ENCODE assay signal across 1 cellular context in the genomic region with DNA sequence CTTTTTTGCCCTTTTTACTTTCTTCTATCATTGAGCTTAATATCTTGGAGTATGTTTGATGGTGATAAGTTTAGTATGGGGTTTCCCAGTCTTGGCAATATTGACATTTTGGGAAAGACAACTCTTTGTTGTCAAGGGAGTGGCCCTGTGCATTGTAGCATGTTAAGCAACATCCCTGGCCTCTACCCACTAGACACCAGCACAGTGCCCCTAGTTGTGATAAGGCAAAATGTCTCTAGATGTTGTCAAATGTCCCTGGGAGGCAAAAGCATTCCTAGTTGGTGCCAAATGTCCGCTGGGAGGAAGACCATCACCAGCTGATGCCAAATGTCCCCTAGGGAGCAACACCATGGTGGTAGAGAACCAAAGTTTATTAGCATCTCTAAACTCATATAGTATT.
TF ChIP-seq lines count a peak whose summit lies in the region.

No MANE protein-coding gene starts in this region.

TF ChIP-seq in endothelial cell of umbilical vein, 7 proteins besides CTCF, POLR2A, EP300 and RAD21:
- TF ChIP-seq EZH2 (IDR thresholded peaks at IDR 0.05; ENCODE audit: borderline replicate concordance, low read depth, low read length, severe bottlenecking) = no peak
- TF ChIP-seq MYC (IDR thresholded peaks at IDR 0.05; ENCODE audit: low read depth, low read length) = no peak
- TF ChIP-seq GATA2 (IDR thresholded peaks at IDR 0.05; ENCODE audit: insufficient read depth, insufficient read length, low read depth, low read length) = no peak
- TF ChIP-seq, protein P1, sequence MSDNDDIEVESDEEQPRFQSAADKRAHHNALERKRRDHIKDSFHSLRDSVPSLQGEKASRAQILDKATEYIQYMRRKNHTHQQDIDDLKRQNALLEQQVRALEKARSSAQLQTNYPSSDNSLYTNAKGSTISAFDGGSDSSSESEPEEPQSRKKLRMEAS (IDR thresholded peaks at IDR 0.05; ENCODE audit: insufficient read depth, insufficient read length) = no peak
- TF ChIP-seq FOS (IDR thresholded peaks at IDR 0.05; ENCODE audit: borderline replicate concordance, insufficient read depth, low read length) = no peak
- no peak for TF ChIP-seq POLR2AphosphoS5 (IDR thresholded peaks at IDR 0.05; ENCODE audit: insufficient read depth, low read depth, low read length)
- TF ChIP-seq JUN (IDR thresholded peaks at IDR 0.05; ENCODE audit: borderline replicate concordance, insufficient read depth, insufficient read length, low read depth) = no peak
